ENCODE assay signal across 11 cellular contexts in genomic region chr9:297795-298119, GRCh38.
DNase-seq lines count a peak whose midpoint lies in the region; ATAC-seq and TF ChIP-seq lines count a peak whose summit lies in the region.
"Had no signal": no experiment of that assay in that cellular context is flagged by ENCODE, and none has a peak within 500 bp of the region (broad histone marks: within the 10 kb centered on the region; RNA-seq: fewer than 3 reads in every experiment).

No MANE protein-coding gene starts in this region.

- H3K4me2 ChIP-seq in OCI-LY7 (ENCODE audit: low read length) = 0 out of 2 replicates have a peak overlapping the region, but pooled peaks have one; percentile 4

- intact Hi-C loops in CD8-positive, alpha-beta T cell (cut with DNase I, micrococcal nuclease) = loop anchor here in 1 of 2 experiments (2.0 kb wide), 1 partner anchor 15 kb away; no protein-coding TSS in a partner anchor
- intact Hi-C loops in OCI-LY7 (cut with micrococcal nuclease; ENCODE audit: unreplicated experiment) (no loop called here), MCF 10A (cut with micrococcal nuclease) (no loop called here)

- peak overlapping the region; percentile 62 for H3K27ac Mint-ChIP-seq in CD8-positive, alpha-beta T cell
- H3K27ac Mint-ChIP-seq in MCF 10A (ENCODE audit: low read depth, unreplicated experiment) = peak overlapping the region; percentile 75

- H3K36me3 Mint-ChIP-seq in CD8-positive, alpha-beta T cell = peaks cover 85% of the 10 kb centered on the region
- no peaks in the 10 kb centered on the region for H3K36me3 Mint-ChIP-seq in MCF 10A (ENCODE audit: insufficient read depth, unreplicated experiment)

- no peak for ATAC-seq in CD8-positive, alpha-beta T cell
- ATAC-seq in GM18505 (IDR thresholded peaks at IDR 0.05; ENCODE audit: unreplicated experiment) = no peak

- DNase-seq in CD8-positive, alpha-beta T cell = no peak
- DNase-seq in OCI-LY7 (ENCODE audit: low spot score) = no peak
- DNase-seq in MCF 10A (ENCODE audit: unreplicated experiment) = no peak
- no peak for DNase-seq in NCI-H526 (lab: John Stamatoyannopoulos, UW)
- no peak for DNase-seq in stimulated activated CD4-positive, alpha-beta T cell treated with anti-CD3 and anti-CD28 coated beads, Interleukin-15, amount 100 ng/mL, for 24 hours
- DNase-seq: central memory CD4-positive, alpha-beta T cell; NCI-H1436 treated with DMSO at 0.1 percent for 48 hours had no signal

- H2AFZ ChIP-seq in OCI-LY7 (ENCODE audit: low read length) = no peak overlapping the region

- H3K9me2 ChIP-seq in OCI-LY7 (ENCODE audit: insufficient read depth, low read length) = no peaks in the 10 kb centered on the region

- no peaks in the 10 kb centered on the region for H4K20me1 ChIP-seq in OCI-LY7 (ENCODE audit: insufficient read depth, low read length)

- no peak overlapping the region for H3K27ac ChIP-seq in CD8-positive, alpha-beta T cell (ENCODE audit: low read depth, low read length)
- H3K27ac ChIP-seq in OCI-LY7 (ENCODE audit: low read depth, low read length, poor library complexity, severe bottlenecking) (no peak overlapping the region), neutrophil (peak overlapping the region; percentile 94)
- H3K27ac ChIP-seq: psoas muscle had no signal

- no peak for TF ChIP-seq POLR2A in GM18505 (IDR thresholded peaks at IDR 0.05; ENCODE audit: borderline replicate concordance, extremely low read depth, insufficient read depth, insufficient read length)

- no peak overlapping the region for H3K4me3 Mint-ChIP-seq in CD8-positive, alpha-beta T cell
- no peak overlapping the region for H3K4me3 Mint-ChIP-seq in MCF 10A (ENCODE audit: unreplicated experiment)

- POLR2A ChIA-PET in CD8-positive, alpha-beta T cell (lab: Charles Lee) = no interaction called here
- POLR2A ChIA-PET in OCI-LY7 (lab: Charles Lee) (interaction anchor here (0.8 to 1.2 kb wide), 2 partner anchors 9 to 25 kb away, joined by 4 to 5 read pairs; no protein-coding TSS in a partner anchor), MCF 10A (lab: Yijun Ruan, JAX) (interaction anchor here (0.7 to 1.2 kb wide), 4 partner anchors 11 to 83 kb away, joined by 3 to 6 read pairs (median 5); partner anchors contain the start of gene DOCK8)

- H3K4me1 ChIP-seq in CD8-positive, alpha-beta T cell (ENCODE audit: insufficient read depth, low read length) = peaks cover 15% of the 10 kb centered on the region
- peaks cover 14% of the 10 kb centered on the region for H3K4me1 ChIP-seq in OCI-LY7 (ENCODE audit: insufficient read depth, low read length, poor library complexity, severe bottlenecking)
- peaks cover 56 to 62% of the 10 kb centered on the region in 2 experiments for H3K4me1 ChIP-seq in neutrophil (ENCODE audit: control insufficient read depth in 1 of 2, insufficient read depth in 1 of 2, low read depth in 1 of 2, low read length in 1 of 2)
- H3K4me1 ChIP-seq: psoas muscle had no signal

- H3K36me3 ChIP-seq in CD8-positive, alpha-beta T cell (ENCODE audit: insufficient read depth, low read length) = peaks cover 32% of the 10 kb centered on the region
- H3K36me3 ChIP-seq in OCI-LY7 (ENCODE audit: insufficient read depth, low read length) (peaks cover 83% of the 10 kb centered on the region), neutrophil (peaks cover 56% of the 10 kb centered on the region)
- H3K36me3 ChIP-seq: suprapubic skin had no signal

- BruUV-seq in OCI-LY7 (replicated peaks; lab: Mats Ljungman, UMichigan) (no TSS peak), MCF 10A (replicated peaks; lab: Mats Ljungman, UMichigan) (no TSS peak)

- no peaks in the 10 kb centered on the region for H3K27me3 Mint-ChIP-seq in CD8-positive, alpha-beta T cell (ENCODE audit: low read depth)
- no peaks in the 10 kb centered on the region for H3K27me3 Mint-ChIP-seq in MCF 10A (ENCODE audit: insufficient read depth, unreplicated experiment)

- no peaks in the 10 kb centered on the region for H3K79me2 ChIP-seq in OCI-LY7 (ENCODE audit: insufficient read depth, low read depth, low read length)

- no peaks in the 10 kb centered on the region for H3K9me3 ChIP-seq in CD8-positive, alpha-beta T cell (ENCODE audit: low read length)
- no peaks in the 10 kb centered on the region for H3K9me3 ChIP-seq in OCI-LY7 (ENCODE audit: low read length)
- H3K9me3 ChIP-seq in neutrophil = no peaks in the 10 kb centered on the region
- H3K9me3 ChIP-seq: psoas muscle, suprapubic skin had no signal

- H3K4me1 Mint-ChIP-seq in CD8-positive, alpha-beta T cell (ENCODE audit: low read depth) = peaks cover 58% of the 10 kb centered on the region
- H3K4me1 Mint-ChIP-seq in MCF 10A (ENCODE audit: insufficient read depth, unreplicated experiment) = peaks cover 14% of the 10 kb centered on the region

- H3K27me3 ChIP-seq in CD8-positive, alpha-beta T cell (ENCODE audit: insufficient read depth, low read length) = no peaks in the 10 kb centered on the region
- H3K27me3 ChIP-seq in neutrophil = no peaks in the 10 kb centered on the region
- H3K27me3 ChIP-seq: suprapubic skin had no signal

- H3K4me3 ChIP-seq in CD8-positive, alpha-beta T cell (ENCODE audit: low read depth, low read length) = no peak overlapping the region
- H3K4me3 ChIP-seq in OCI-LY7 (ENCODE audit: low read depth, low read length, poor library complexity, severe bottlenecking) (no peak overlapping the region), neutrophil (ENCODE audit: low read depth in 1 of 2, low read length in 1 of 2) (peak overlapping the region; percentile 42 to 46)
- H3K4me3 ChIP-seq: psoas muscle, suprapubic skin had no signal

- H3K9me3 Mint-ChIP-seq in CD8-positive, alpha-beta T cell = no peaks in the 10 kb centered on the region
- no peaks in the 10 kb centered on the region for H3K9me3 Mint-ChIP-seq in MCF 10A (ENCODE audit: unreplicated experiment)

- CTCF ChIA-PET in CD8-positive, alpha-beta T cell (lab: Charles Lee) = no interaction called here
- CTCF ChIA-PET in OCI-LY7 (lab: Charles Lee; ENCODE audit: unreplicated experiment) = no interaction called here
- CTCF ChIA-PET in MCF 10A (lab: Yijun Ruan, JAX) = no interaction called here

- TF ChIP-seq CTCF in CD8-positive, alpha-beta T cell (IDR thresholded peaks at IDR 0.05) = no peak
- TF ChIP-seq CTCF in OCI-LY7 (conservative IDR thresholded peaks at IDR 0.05; ENCODE audit: low read length) = no peak
- TF ChIP-seq CTCF in MCF 10A (IDR thresholded peaks at IDR 0.05; ENCODE audit: unreplicated experiment) = no peak
- TF ChIP-seq CTCF in neutrophil (IDR thresholded peaks at IDR 0.05) = no peak

Comparison
In these comparisons a context has a peak if more than half of its experiments do, and no peak if none do; other contexts are left out.
1. H3K4me3 ChIP-seq: peak in neutrophil (2 of 2); none in CD8-positive, alpha-beta T cell (single experiment) and OCI-LY7 (single experiment).